21 cellular contexts compared by ENCODE assay signal in the genomic region with DNA sequence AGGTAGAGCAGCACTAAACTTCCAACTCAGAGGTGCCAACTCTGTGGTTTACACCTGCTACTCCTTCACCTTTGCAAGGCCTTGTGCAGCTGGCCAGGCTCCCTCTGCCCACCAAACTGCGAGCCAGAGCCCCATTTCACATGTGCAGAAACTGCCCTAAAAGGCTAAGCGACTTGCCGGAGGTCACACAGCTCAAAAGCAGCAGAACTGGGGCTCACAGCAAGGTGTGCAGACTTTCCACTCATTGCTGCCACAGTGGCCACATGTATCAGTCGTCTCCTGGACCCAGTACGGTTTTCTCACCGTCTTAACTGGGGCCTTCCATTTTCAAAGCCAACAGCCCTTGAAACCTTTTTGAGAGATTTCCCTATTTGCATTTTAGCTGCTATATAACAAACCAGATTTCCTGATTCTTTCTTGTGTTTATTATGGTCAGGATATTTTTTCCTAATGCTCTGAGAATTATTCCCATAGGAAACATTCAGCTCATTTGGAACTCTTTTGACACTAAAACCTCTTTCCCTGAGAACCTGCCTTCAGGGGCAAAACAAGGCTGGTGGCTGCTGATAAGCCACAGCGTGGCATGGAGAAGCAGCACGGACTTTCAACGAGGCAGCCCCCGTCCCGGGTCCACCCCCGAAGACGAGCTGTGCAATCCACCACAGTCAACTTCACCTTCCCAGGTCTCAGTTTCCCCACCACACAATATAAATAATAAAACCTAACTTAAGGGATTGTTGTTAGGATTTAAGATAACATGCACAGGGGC. TPM values are rescaled to one million over a fixed set of nuclear protein-coding genes. Genes with fewer than 3 reads are reported as not detected.
DNase-seq lines count a peak whose midpoint lies in the region; ATAC-seq and TF ChIP-seq lines count a peak whose summit lies in the region.
"Had no signal": no experiment of that assay in that cellular context is flagged by ENCODE, and none has a peak within 500 bp of the region (broad histone marks: within the 10 kb centered on the region; RNA-seq: fewer than 3 reads in every experiment).

No MANE protein-coding gene starts in this region.

- DNase-seq in heart left ventricle (no peak), right cardiac atrium (no peak), coronary artery (ENCODE audit: low spot score) (no peak), type B pancreatic cell (ENCODE audit: extremely low spot score, unreplicated experiment) (no peak), SK-N-DZ (ENCODE audit: low spot score) (no peak), NCI-H748 (lab: John Stamatoyannopoulos, UW; ENCODE audit: unreplicated experiment) (no peak)
- DNase-seq in activated CD4-positive, alpha-beta T cell treated with anti-CD3 and anti-CD28 coated beads for 4 hours: no peak
- DNase-seq: activated CD4-positive, alpha-beta T cell treated with anti-CD3 and anti-CD28 coated beads, Interleukin-2, amount 50 U/mL, for 4 hours; activated CD8-positive, alpha-beta memory T cell treated with anti-CD3 and anti-CD28 coated beads, Interleukin-2, amount 50 U/mL, for 48 hours; activated effector memory CD4-positive, alpha-beta T cell treated with anti-CD3 and anti-CD28 coated beads, Interleukin-2, amount 50 U/mL, for 16 hours; foreskin keratinocyte; NCI-H1105; NCI-H524 treated with DMSO at 0.1 percent for 48 hours; stimulated activated CD4-positive, alpha-beta T cell treated with anti-CD3 and anti-CD28 coated beads, Interleukin-2, amount 100 ng/mL, for 24 hours; stimulated activated naive CD4-positive, alpha-beta T cell had no signal

- peaks cover 53% of the 10 kb centered on the region for H3K4me1 Mint-ChIP-seq in type B pancreatic cell (ENCODE audit: unreplicated experiment)

- intact Hi-C loops in heart left ventricle (cut with DNase I): no loop called here
- intact Hi-C loops in right cardiac atrium (cut with DNase I): no loop called here

- no peaks in the 10 kb centered on the region for H3K9me3 Mint-ChIP-seq in type B pancreatic cell
- H3K9me3 Mint-ChIP-seq: dendritic cell treated with granulocyte-macrophage colony-stimulating factor and Interleukin-4, amounts not matched to agents 40 ng/mL and 50 ng/mL, for 4 days; mesothelial cell of epicardium; nephron had no signal

- H3K27me3 ChIP-seq in heart left ventricle (no peaks in the 10 kb centered on the region), right cardiac atrium (ENCODE audit: control insufficient read depth, insufficient read depth) (no peaks in the 10 kb centered on the region), muscle layer of duodenum (ENCODE audit: low read depth, low read length) (no peaks in the 10 kb centered on the region)

- ATAC-seq in heart left ventricle (no peak), right cardiac atrium (no peak)
- ATAC-seq: foreskin keratinocyte had no signal

- no peaks in the 10 kb centered on the region for H3K36me3 ChIP-seq in heart left ventricle
- H3K36me3 ChIP-seq in muscle layer of duodenum (ENCODE audit: control insufficient read depth in 1 of 2, insufficient read depth in 2 of 2, low read length in 2 of 2): no peaks in the 10 kb centered on the region

- H3K27ac ChIP-seq in heart left ventricle (peak overlapping the region in 11 of 12 donors; percentile 2 to 91 (median 30)), right cardiac atrium (ENCODE audit: low read length) (no peak overlapping the region), coronary artery (peak overlapping the region; percentile 61 to 72), muscle layer of duodenum (ENCODE audit: low read length) (peak overlapping the region; percentile 81)
- H3K27ac ChIP-seq: foreskin keratinocyte, parathyroid adenoma, VCaP had no signal

- H3K4me3 ChIP-seq in heart left ventricle: no peak overlapping the region
- no peak overlapping the region for H3K4me3 ChIP-seq in right cardiac atrium (ENCODE audit: low read length)
- peak overlapping the region; percentile 32 for H3K4me3 ChIP-seq in coronary artery
- H3K4me3 ChIP-seq in muscle layer of duodenum (ENCODE audit: low read depth in 1 of 2, low read length in 2 of 2): no peak overlapping the region

- H3K9me3 ChIP-seq in heart left ventricle (no peaks in the 10 kb centered on the region), right cardiac atrium (ENCODE audit: control insufficient read depth, low read length) (no peaks in the 10 kb centered on the region), muscle layer of duodenum (ENCODE audit: control insufficient read depth in 1 of 2, low read length in 2 of 2) (no peaks in the 10 kb centered on the region)

- no peak overlapping the region for H3K4me3 Mint-ChIP-seq in type B pancreatic cell
- H3K4me3 Mint-ChIP-seq: dendritic cell treated with granulocyte-macrophage colony-stimulating factor and Interleukin-4, amounts not matched to agents 40 ng/mL and 50 ng/mL, for 4 days; mesothelial cell of epicardium; nephron had no signal

- H3K4me1 ChIP-seq in heart left ventricle: peaks cover 7 to 97% (median 71%) of the 10 kb centered on the region in 12 donors
- H3K4me1 ChIP-seq in right cardiac atrium (ENCODE audit: control insufficient read depth, insufficient read depth, low read length): peaks cover 31% of the 10 kb centered on the region
- H3K4me1 ChIP-seq in muscle layer of duodenum (ENCODE audit: control insufficient read depth in 1 of 2, insufficient read depth in 2 of 2, low read length in 2 of 2): peaks cover 15 to 57% of the 10 kb centered on the region in 2 donors
- H3K4me1 ChIP-seq: foreskin keratinocyte, parathyroid adenoma had no signal

- TF ChIP-seq POLR2A in heart left ventricle (IDR thresholded peaks at IDR 0.05): no peak

- TF ChIP-seq CTCF in heart left ventricle (IDR thresholded peaks at IDR 0.05) (no peak), coronary artery (IDR thresholded peaks at IDR 0.05) (no peak), type B pancreatic cell (conservative IDR thresholded peaks at IDR 0.05) (no peak)

- WGBS in heart left ventricle, 4 donors: 40 to 49% (median 45%) methylated on average over 13 of the region's 13 CpGs
- WGBS in right cardiac atrium: 42% methylated on average over 13 of the region's 13 CpGs

- peak overlapping the region; percentile 31 for H3K27ac Mint-ChIP-seq in type B pancreatic cell
- H3K27ac Mint-ChIP-seq: dendritic cell treated with granulocyte-macrophage colony-stimulating factor and Interleukin-4, amounts not matched to agents 40 ng/mL and 50 ng/mL, for 4 days; mesothelial cell of epicardium; nephron had no signal

- no peaks in the 10 kb centered on the region for H3K27me3 Mint-ChIP-seq in type B pancreatic cell
- H3K27me3 Mint-ChIP-seq: dendritic cell treated with granulocyte-macrophage colony-stimulating factor and Interleukin-4, amounts not matched to agents 40 ng/mL and 50 ng/mL, for 4 days had no signal

- no peaks in the 10 kb centered on the region for H3K36me3 Mint-ChIP-seq in type B pancreatic cell
- H3K36me3 Mint-ChIP-seq: mesothelial cell of epicardium had no signal

RNA-seq across cellular contexts. Expression of a gene that starts 29.9 kb away (rescaled TPM):
- total RNA-seq in heart left ventricle (1,000 to 10,000 TPM in 5 of 9 donors, 100 to 1,000 TPM in 4; 380 to 1,440 (median 1,065) TPM), right cardiac atrium (100 to 1,000 TPM; 347 to 511 (median 454) TPM), type B pancreatic cell (ENCODE audit: low replicate concordance) (28.2 and 31.4 TPM in 2 replicates)
- polyA plus RNA-seq in heart left ventricle (100 to 1,000 TPM; 355 to 380 TPM), right cardiac atrium (225 TPM)
- 11.6 and 14.4 TPM in 2 replicates for polyA plus RNA-seq in SK-N-DZ (2014; cell fraction: cytosol; rRNA removed)
- polyA plus RNA-seq in SK-N-DZ (2014; cell fraction: nucleus; rRNA removed): 13.0 and 21.5 TPM in 2 replicates

Comparison
In these comparisons a context has a peak if more than half of its experiments do, and no peak if none do; other contexts are left out.
1. RNA of a gene that starts 29.9 kb away (total RNA-seq): 380 to 1,440 TPM in heart left ventricle and 347 to 511 TPM in right cardiac atrium; 28.2 to 31.4 TPM in type B pancreatic cell; every median in the first group is over 10 times any median in the second.